19 cellular contexts compared by ENCODE assay signal in the genomic region with DNA sequence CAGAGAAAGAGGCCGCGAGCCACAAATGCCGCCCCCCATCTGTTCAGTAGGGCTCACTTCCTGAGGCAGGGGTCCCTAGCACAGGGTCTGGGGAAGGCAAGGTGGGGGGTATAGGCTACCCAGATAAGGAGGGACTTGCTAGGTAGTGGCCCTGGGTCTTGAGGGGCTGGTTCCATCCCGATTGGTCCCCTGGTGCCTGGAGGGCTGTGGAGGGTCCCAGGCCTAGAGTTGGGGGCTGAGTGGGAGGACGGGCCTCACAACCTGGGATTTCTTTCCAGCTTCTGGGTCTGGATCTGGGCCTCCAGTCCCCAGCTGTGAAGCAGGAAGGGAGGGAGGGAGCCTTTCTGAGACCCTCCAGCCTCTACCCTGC.
A peak's percentile ranks its signal among the peaks of the same experiment; 100 is the strongest.
DNase-seq lines count a peak whose midpoint lies in the region; ATAC-seq, FAIRE-seq and TF ChIP-seq lines count a peak whose summit lies in the region.
"Had no signal": no experiment of that assay in that cellular context is flagged by ENCODE, and none has a peak within 500 bp of the region (broad histone marks: within the 10 kb centered on the region; RNA-seq: fewer than 3 reads in every experiment).

No MANE protein-coding gene starts in this region.

- H3K27me3 Mint-ChIP-seq in natural killer cell treated with Interleukin-12 subunit alpha and Interleukin-12 subunit beta and Interleukin-15 and Interleukin-18, amount 100 ng/mL, for 72 hours, result peaks cover 41 to 47% of the 10 kb centered on the region in 2 donors
- H3K27me3 Mint-ChIP-seq in natural killer cell (ENCODE audit: low read depth in 2 of 2), result peaks cover 58 to 71% of the 10 kb centered on the region in 2 donors
- peaks cover 98% of the 10 kb centered on the region for H3K27me3 Mint-ChIP-seq in type B pancreatic cell

- no peak for TF ChIP-seq POLR2A in GM12892 (IDR thresholded peaks at IDR 0.05; ENCODE audit: low read depth, low read length)

- DNase-seq in natural killer cell treated with Interleukin-12 subunit alpha and Interleukin-12 subunit beta and Interleukin-15 and Interleukin-18, amount 100 ng/mL, for 72 hours (ENCODE audit: low spot score), result peak; percentile 23
- DNase-seq in natural killer cell (no peak), osteoblast (ENCODE audit: insufficient read length, low spot score, missing footprints) (peak; percentile 71), type B pancreatic cell (ENCODE audit: extremely low spot score, unreplicated experiment) (no peak), GM12892 (ENCODE audit: insufficient read length) (no peak), NCI-H446 (lab: John Stamatoyannopoulos, UW) (no peak), G401 (ENCODE audit: low spot score) (no peak)
- DNase-seq: AML-193; CD4-positive, alpha-beta T cell; DMS153; DMS79; HCEC 1CT had no signal

- no peak for FAIRE-seq in GM12892 (lab: Jason Lieb, UNC)
- FAIRE-seq: A549, H54, HTR-8/SVneo had no signal

- H3K36me3 Mint-ChIP-seq in natural killer cell treated with Interleukin-12 subunit alpha and Interleukin-12 subunit beta and Interleukin-15 and Interleukin-18, amount 100 ng/mL, for 72 hours, result no peaks in the 10 kb centered on the region
- H3K36me3 Mint-ChIP-seq in natural killer cell, result no peaks in the 10 kb centered on the region
- no peaks in the 10 kb centered on the region for H3K36me3 Mint-ChIP-seq in type B pancreatic cell
- H3K36me3 Mint-ChIP-seq: IgD-negative memory B cell had no signal

- no peak overlapping the region for H3K4me3 ChIP-seq in osteoblast (ENCODE audit: insufficient read depth, low read length)
- H3K4me3 ChIP-seq: A549 had no signal

- no peaks in the 10 kb centered on the region for H3K9me3 Mint-ChIP-seq in natural killer cell treated with Interleukin-12 subunit alpha and Interleukin-12 subunit beta and Interleukin-15 and Interleukin-18, amount 100 ng/mL, for 72 hours
- H3K9me3 Mint-ChIP-seq in natural killer cell (no peaks in the 10 kb centered on the region), type B pancreatic cell (no peaks in the 10 kb centered on the region)
- H3K9me3 Mint-ChIP-seq: CD4-positive, alpha-beta T cell; IgD-negative memory B cell had no signal

- H3K4me1 Mint-ChIP-seq in natural killer cell treated with Interleukin-12 subunit alpha and Interleukin-12 subunit beta and Interleukin-15 and Interleukin-18, amount 100 ng/mL, for 72 hours (ENCODE audit: low read depth in 2 of 2), result peaks cover 11 to 14% of the 10 kb centered on the region in 2 donors
- H3K4me1 Mint-ChIP-seq in natural killer cell (peaks cover 11 to 18% of the 10 kb centered on the region in 2 donors), type B pancreatic cell (ENCODE audit: unreplicated experiment) (peaks cover 17% of the 10 kb centered on the region)

- H3K4me2 ChIP-seq in osteoblast (ENCODE audit: insufficient read depth, low read length), result no peak overlapping the region
- H3K4me2 ChIP-seq: A549 had no signal

- intact Hi-C loops in natural killer cell (cut with micrococcal nuclease), result loop anchor here (5.0 kb wide), 1 partner anchor 150 kb away; no protein-coding TSS in a partner anchor

- no peaks in the 10 kb centered on the region for H3K4me1 ChIP-seq in osteoblast (ENCODE audit: insufficient read depth, low read length)

- in situ Hi-C loops in G401 (cut with HindIII; ENCODE audit: low sequenced_read_pairs), result no loop called here

- no peak overlapping the region for H3K27ac Mint-ChIP-seq in natural killer cell treated with Interleukin-12 subunit alpha and Interleukin-12 subunit beta and Interleukin-15 and Interleukin-18, amount 100 ng/mL, for 72 hours
- H3K27ac Mint-ChIP-seq in natural killer cell (no peak overlapping the region), type B pancreatic cell (no peak overlapping the region)
- H3K27ac Mint-ChIP-seq: CD4-positive, alpha-beta T cell had no signal

- no peaks in the 10 kb centered on the region for H3K9me3 ChIP-seq in osteoblast (ENCODE audit: low read depth, low read length)
- H3K9me3 ChIP-seq: A549 had no signal

- H3K27ac ChIP-seq in layer of hippocampus (ENCODE audit: low read depth, low read length) (peak overlapping the region; percentile 46), osteoblast (ENCODE audit: low read depth, low read length) (no peak overlapping the region)
- H3K27ac ChIP-seq: 22Rv1, A549, C4-2B had no signal

- no peaks in the 10 kb centered on the region for H3K79me2 ChIP-seq in osteoblast (ENCODE audit: insufficient read depth, low read length)

- H4K20me1 ChIP-seq in osteoblast (ENCODE audit: insufficient read depth, low read length), result peaks cover 2% of the 10 kb centered on the region

- TF ChIP-seq CTCF in natural killer cell (IDR thresholded peaks at IDR 0.05) (no peak), osteoblast (IDR thresholded peaks at IDR 0.05; ENCODE audit: extremely low read depth, low read depth, low read length) (no peak), type B pancreatic cell (conservative IDR thresholded peaks at IDR 0.05) (no peak)

- H3K27me3 ChIP-seq in layer of hippocampus (ENCODE audit: control insufficient read depth, insufficient read depth, low read length) (peaks cover 40% of the 10 kb centered on the region), osteoblast (ENCODE audit: insufficient read depth, low read length) (peaks cover 63% of the 10 kb centered on the region)

- no peaks in the 10 kb centered on the region for H3K36me3 ChIP-seq in osteoblast (ENCODE audit: insufficient read depth, low read length)

- no peak overlapping the region for H2AFZ ChIP-seq in osteoblast (ENCODE audit: low read length)

- no peak overlapping the region for H3K4me3 Mint-ChIP-seq in natural killer cell treated with Interleukin-12 subunit alpha and Interleukin-12 subunit beta and Interleukin-15 and Interleukin-18, amount 100 ng/mL, for 72 hours
- H3K4me3 Mint-ChIP-seq in natural killer cell (no peak overlapping the region), type B pancreatic cell (peak overlapping the region; percentile 20)
- H3K4me3 Mint-ChIP-seq: CD4-positive, alpha-beta T cell had no signal

- no peak for ATAC-seq in natural killer cell treated with Interleukin-12 subunit alpha and Interleukin-12 subunit beta and Interleukin-15 and Interleukin-18, amount 100 ng/mL, for 72 hours
- ATAC-seq in natural killer cell, result no peak
- ATAC-seq: A549 had no signal

Comparison
In these comparisons a context has a peak if more than half of its experiments do, and no peak if none do; other contexts are left out.
1. DNase-seq: peak in natural killer cell treated with Interleukin-12 subunit alpha and Interleukin-12 subunit beta and Interleukin-15 and Interleukin-18, amount 100 ng/mL, for 72 hours (single experiment) and osteoblast (single experiment); none in natural killer cell (single experiment), type B pancreatic cell (single experiment), GM12892 (single experiment), NCI-H446 (0 of 2) and G401 (single experiment).